In the genomic region with DNA sequence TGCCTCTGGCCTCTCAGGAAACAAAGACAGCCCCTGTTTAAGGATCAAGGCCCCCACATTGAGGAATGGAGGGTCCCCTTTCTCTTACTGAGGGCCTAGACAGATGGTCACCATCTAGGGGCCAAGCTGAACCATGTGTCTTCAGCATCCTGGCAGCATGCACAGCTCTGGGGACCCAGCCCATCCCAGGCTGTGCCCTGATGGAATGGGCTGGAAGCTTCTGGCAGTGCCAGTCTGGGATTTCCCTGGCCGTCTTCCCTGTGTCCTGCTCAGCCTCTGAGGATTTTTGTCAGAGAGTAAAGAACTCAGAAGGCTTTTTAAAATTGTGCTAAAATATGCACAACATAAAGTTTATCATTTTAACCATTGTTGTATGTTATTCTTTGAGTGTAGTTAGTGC, we compare ENCODE assay signal across 35 cellular contexts.
"Had no signal": no experiment of that assay in that cellular context is flagged by ENCODE, and none has a peak within 500 bp of the region (broad histone marks: within the 10 kb centered on the region; RNA-seq: fewer than 3 reads in every experiment).

No MANE protein-coding gene starts in this region.

- DNase-seq: activated B cell treated with CpG ODN at 0.5 μM for 24 hours; activated CD4-positive, alpha-beta memory T cell treated with anti-CD3 and anti-CD28 coated beads, Interleukin-2, amount 10 ng/mL, durations not matched to agents 7 days and 5 days; activated CD4-positive, alpha-beta T cell treated with anti-CD3 and anti-CD28 coated beads for 1 hour; activated CD4-positive, alpha-beta T cell treated with anti-CD3 and anti-CD28 coated beads for 48 hours; activated CD8-positive, alpha-beta memory T cell treated with anti-CD3 and anti-CD28 coated beads for 24 hours; activated CD8-positive, alpha-beta memory T cell treated with anti-CD3 and anti-CD28 coated beads, Interleukin-2, amount 10 ng/mL, durations not matched to agents 7 days and 5 days; activated CD8-positive, alpha-beta memory T cell treated with anti-CD3 and anti-CD28 coated beads, Interleukin-2, amount 50 U/mL, for 48 hours; activated effector memory CD4-positive, alpha-beta T cell treated with Interleukin-2 at 50 U/mL for 16 hours; activated naive CD4-positive, alpha-beta T cell treated with anti-CD3 and anti-CD28 coated beads, Interleukin-2, amount 10 ng/mL, durations not matched to agents 7 days and 5 days; activated naive CD8-positive, alpha-beta T cell treated with anti-CD3 and anti-CD28 coated beads, Interleukin-2, amount 50 U/mL, for 24 hours; activated T-cell treated with anti-CD3 and anti-CD28 coated beads, Interleukin-2, amount 50 U/mL, for 48 hours; MM.1S; NCI-H1092 treated with DMSO at 0.1 percent for 48 hours; NCI-H1417; NCI-H146; NCI-H187; NCI-H2029 treated with DMSO at 0.1 percent for 48 hours; NCI-H2107; NCI-H2171; NCI-H510A; NCI-H526; NCI-H748 treated with DMSO at 0.1 percent for 48 hours; NK-92 treated with Interleukin-12 subunit alpha and Interleukin-12 subunit beta, amount 100 ng/mL, for 24 hours; PC-9; SIG-M5; T-cell; T-helper 2 cell; T-helper 9 cell had no signal

- ATAC-seq: activated CD8-positive, alpha-beta memory T cell treated with anti-CD3 and anti-CD28 coated beads, Interleukin-2, amount 10 ng/mL, durations not matched to agents 7 days and 5 days; activated naive CD8-positive, alpha-beta T cell treated with anti-CD3 and anti-CD28 coated beads, Interleukin-2, amount 50 U/mL, for 24 hours; Right ventricle myocardium inferior; SK-N-SH treated with all-trans-retinoic acid at 6 μM for 48 hours; T-cell had no signal

- H3K4me1 Mint-ChIP-seq: activated B cell treated with CpG ODN at 0.5 μM for 24 hours; activated CD4-positive, alpha-beta memory T cell treated with anti-CD3 and anti-CD28 coated beads, Interleukin-2, amount 10 ng/mL, durations not matched to agents 7 days and 5 days; activated CD8-positive, alpha-beta memory T cell treated with anti-CD3 and anti-CD28 coated beads, Interleukin-2, amount 10 ng/mL, durations not matched to agents 7 days and 5 days; activated naive CD4-positive, alpha-beta T cell treated with anti-CD3 and anti-CD28 coated beads, Interleukin-2, amount 10 ng/mL, durations not matched to agents 7 days and 5 days; activated naive CD8-positive, alpha-beta T cell treated with anti-CD3 and anti-CD28 coated beads, Interleukin-2, amount 50 U/mL, for 24 hours; T-cell had no signal

- H3K36me3 Mint-ChIP-seq: activated CD8-positive, alpha-beta memory T cell treated with anti-CD3 and anti-CD28 coated beads, Interleukin-2, amount 10 ng/mL, durations not matched to agents 7 days and 5 days; activated naive CD4-positive, alpha-beta T cell treated with anti-CD3 and anti-CD28 coated beads, Interleukin-2, amount 10 ng/mL, durations not matched to agents 7 days and 5 days; activated naive CD8-positive, alpha-beta T cell; brain; T-cell had no signal

- H3K9me3 Mint-ChIP-seq: activated B cell treated with CpG ODN at 0.5 μM for 24 hours; activated CD4-positive, alpha-beta memory T cell treated with anti-CD3 and anti-CD28 coated beads, Interleukin-2, amount 10 ng/mL, durations not matched to agents 7 days and 5 days; activated naive CD4-positive, alpha-beta T cell treated with anti-CD3 and anti-CD28 coated beads, Interleukin-2, amount 10 ng/mL, durations not matched to agents 7 days and 5 days; activated naive CD8-positive, alpha-beta T cell treated with anti-CD3 and anti-CD28 coated beads, Interleukin-2, amount 50 U/mL, for 24 hours; T-cell had no signal

- H3K27me3 Mint-ChIP-seq: activated naive CD8-positive, alpha-beta T cell; activated naive CD8-positive, alpha-beta T cell treated with anti-CD3 and anti-CD28 coated beads, Interleukin-2, amount 50 U/mL, for 24 hours had no signal

- H3K4me3 Mint-ChIP-seq: activated B cell treated with CpG ODN at 0.5 μM for 24 hours; activated CD4-positive, alpha-beta memory T cell treated with anti-CD3 and anti-CD28 coated beads, Interleukin-2, amount 10 ng/mL, durations not matched to agents 7 days and 5 days; activated CD8-positive, alpha-beta memory T cell treated with anti-CD3 and anti-CD28 coated beads, Interleukin-2, amount 10 ng/mL, durations not matched to agents 7 days and 5 days; activated naive CD4-positive, alpha-beta T cell treated with anti-CD3 and anti-CD28 coated beads, Interleukin-2, amount 10 ng/mL, durations not matched to agents 7 days and 5 days; activated naive CD8-positive, alpha-beta T cell; activated naive CD8-positive, alpha-beta T cell treated with anti-CD3 and anti-CD28 coated beads, Interleukin-2, amount 50 U/mL, for 24 hours; brain; T-cell had no signal

- H3K4me3 ChIP-seq: PC-9 had no signal

- H3K27ac Mint-ChIP-seq: activated B cell treated with CpG ODN at 0.5 μM for 24 hours; activated CD4-positive, alpha-beta memory T cell treated with anti-CD3 and anti-CD28 coated beads, Interleukin-2, amount 10 ng/mL, durations not matched to agents 7 days and 5 days; activated CD8-positive, alpha-beta memory T cell treated with anti-CD3 and anti-CD28 coated beads, Interleukin-2, amount 10 ng/mL, durations not matched to agents 7 days and 5 days; activated naive CD4-positive, alpha-beta T cell treated with anti-CD3 and anti-CD28 coated beads, Interleukin-2, amount 10 ng/mL, durations not matched to agents 7 days and 5 days; activated naive CD8-positive, alpha-beta T cell; activated naive CD8-positive, alpha-beta T cell treated with anti-CD3 and anti-CD28 coated beads, Interleukin-2, amount 50 U/mL, for 24 hours; T-cell had no signal

- H3K27ac ChIP-seq: KMS-11, PC-9, RWPE1, VCaP had no signal
